In genomic region chr1:9881838-9882249, GRCh38 we compare ENCODE assay signal across 11 cellular contexts. TPM values are rescaled to one million over a fixed set of nuclear protein-coding genes. Genes with fewer than 3 reads are reported as not detected.
DNase-seq lines count a peak whose midpoint lies in the region; ATAC-seq and TF ChIP-seq lines count a peak whose summit lies in the region.
"Had no signal": no experiment of that assay in that cellular context is flagged by ENCODE, and none has a peak within 500 bp of the region (broad histone marks: within the 10 kb centered on the region; RNA-seq: fewer than 3 reads in every experiment).

No MANE protein-coding gene starts in this region.

- TF ChIP-seq CTCF in RWPE2 (IDR thresholded peaks at IDR 0.05; ENCODE audit: poor library complexity, severe bottlenecking) (no peak), endothelial cell (IDR thresholded peaks at IDR 0.05; ENCODE audit: unreplicated experiment) (no peak), lower lobe of right lung (IDR thresholded peaks at IDR 0.05) (no peak)

- peaks cover 12% of the 10 kb centered on the region for H3K4me1 Mint-ChIP-seq in T-helper 2 cell treated with Interferon-gamma antibody and Interleukin-4, amounts not matched to agents 5 μg/mL and 100 μg/mL, for 36 hours (ENCODE audit: low read depth)
- peaks cover 30% of the 10 kb centered on the region for H3K4me1 Mint-ChIP-seq in endothelial cell (ENCODE audit: unreplicated experiment)

- H3K4me2 ChIP-seq in skeletal muscle satellite cell (ENCODE audit: low read length) = peak overlapping the region; percentile 21
- H3K4me2 ChIP-seq: A549 had no signal

- H3K4me3 ChIP-seq in RWPE2 (ENCODE audit: severe bottlenecking) = no peak overlapping the region
- no peak overlapping the region for H3K4me3 ChIP-seq in skeletal muscle satellite cell (ENCODE audit: low read length)
- no peak overlapping the region for H3K4me3 ChIP-seq in lower lobe of right lung
- H3K4me3 ChIP-seq: A549 had no signal

- intact Hi-C loops in lower lobe of right lung (cut with DNase I) = no loop called here
- intact Hi-C loops in left ventricle myocardium superior (cut with micrococcal nuclease) = no loop called here

- H3K9me3 Mint-ChIP-seq in T-helper 2 cell treated with Interferon-gamma antibody and Interleukin-4, amounts not matched to agents 5 μg/mL and 100 μg/mL, for 36 hours = no peaks in the 10 kb centered on the region
- no peaks in the 10 kb centered on the region for H3K9me3 Mint-ChIP-seq in endothelial cell (ENCODE audit: unreplicated experiment)

- H3K27ac Mint-ChIP-seq in T-helper 2 cell treated with Interferon-gamma antibody and Interleukin-4, amounts not matched to agents 5 μg/mL and 100 μg/mL, for 36 hours = peak overlapping the region; percentile 69
- H3K27ac Mint-ChIP-seq in endothelial cell (ENCODE audit: unreplicated experiment) = no peak overlapping the region

- no peaks in the 10 kb centered on the region for H3K36me3 Mint-ChIP-seq in T-helper 2 cell treated with Interferon-gamma antibody and Interleukin-4, amounts not matched to agents 5 μg/mL and 100 μg/mL, for 36 hours (ENCODE audit: low read depth)
- H3K36me3 Mint-ChIP-seq in endothelial cell (ENCODE audit: low read depth, unreplicated experiment) = peaks cover 29% of the 10 kb centered on the region

- peak; percentile 48 for ATAC-seq in RWPE2 (ENCODE audit: low read depth)
- no peak for ATAC-seq in lower lobe of right lung
- no peak for ATAC-seq in left ventricle myocardium superior
- ATAC-seq: A549 had no signal

- peak overlapping the region; percentile 87 for H3K27ac ChIP-seq in RWPE2 (ENCODE audit: poor library complexity, severe bottlenecking)
- H3K27ac ChIP-seq in lower lobe of right lung = no peak overlapping the region
- H3K27ac ChIP-seq: A549 had no signal

- no peak overlapping the region for H3K4me3 Mint-ChIP-seq in T-helper 2 cell treated with Interferon-gamma antibody and Interleukin-4, amounts not matched to agents 5 μg/mL and 100 μg/mL, for 36 hours
- peak overlapping the region; percentile 10 for H3K4me3 Mint-ChIP-seq in endothelial cell (ENCODE audit: unreplicated experiment)

- H3K27me3 ChIP-seq in RWPE2 (ENCODE audit: insufficient read depth, poor library complexity, severe bottlenecking) (no peaks in the 10 kb centered on the region), skeletal muscle satellite cell (ENCODE audit: control insufficient read depth, insufficient read depth, low read length) (no peaks in the 10 kb centered on the region), lower lobe of right lung (ENCODE audit: low read depth) (no peaks in the 10 kb centered on the region)

- H3K9me3 ChIP-seq in RWPE2 (ENCODE audit: severe bottlenecking) = no peaks in the 10 kb centered on the region
- no peaks in the 10 kb centered on the region for H3K9me3 ChIP-seq in skeletal muscle satellite cell (replicated peaks; ENCODE audit: low read length)
- no peaks in the 10 kb centered on the region for H3K9me3 ChIP-seq in lower lobe of right lung
- H3K9me3 ChIP-seq: A549 had no signal

- no peak overlapping the region for H3K9ac ChIP-seq in skeletal muscle satellite cell (ENCODE audit: low read depth, low read length)

- H3K27me3 Mint-ChIP-seq in T-helper 2 cell treated with Interferon-gamma antibody and Interleukin-4, amounts not matched to agents 5 μg/mL and 100 μg/mL, for 36 hours (ENCODE audit: low read depth) = no peaks in the 10 kb centered on the region
- H3K27me3 Mint-ChIP-seq in endothelial cell (ENCODE audit: unreplicated experiment) = peaks cover 16% of the 10 kb centered on the region

- DNase-seq in T-helper 2 cell treated with Interferon-gamma antibody and Interleukin-4, amounts not matched to agents 5 μg/mL and 100 μg/mL, for 36 hours (ENCODE audit: low spot score) = no peak
- no peak for DNase-seq in T-helper 2 cell
- no peak for DNase-seq in RWPE2 (ENCODE audit: low spot score)
- no peak for DNase-seq in endothelial cell (ENCODE audit: low spot score)
- no peak for DNase-seq in mucosa of gallbladder (ENCODE audit: low spot score)
- DNase-seq in lower lobe of right lung = no peak
- no peak for DNase-seq in left ventricle myocardium superior
- DNase-seq: activated CD8-positive, alpha-beta memory T cell treated with anti-CD3 and anti-CD28 coated beads, Interleukin-2, amount 50 U/mL, for 4 hours; OCI-M1 had no signal

- H3K36me3 ChIP-seq in RWPE2 (ENCODE audit: low read depth) (peaks cover 15% of the 10 kb centered on the region), skeletal muscle satellite cell (ENCODE audit: insufficient read depth, low read length) (no peaks in the 10 kb centered on the region), lower lobe of right lung (peaks cover 5% of the 10 kb centered on the region)

- H3K4me1 ChIP-seq in RWPE2 (ENCODE audit: insufficient read depth, poor library complexity, severe bottlenecking) = peaks cover 40% of the 10 kb centered on the region
- H3K4me1 ChIP-seq in skeletal muscle satellite cell (ENCODE audit: control insufficient read depth, insufficient read depth, low read length) = peaks cover 15% of the 10 kb centered on the region
- H3K4me1 ChIP-seq in lower lobe of right lung = no peaks in the 10 kb centered on the region
- H3K4me1 ChIP-seq: A549 had no signal

RNA-seq across cellular contexts. Expression of gene CTNNBIP1, which starts 28.2 kb away (rescaled TPM):
- total RNA-seq in endothelial cell (ENCODE audit: unreplicated experiment) (106 TPM), mucosa of gallbladder (29.7 TPM), lower lobe of right lung (35.0 TPM), left ventricle myocardium superior (45.9 TPM)
- 10.0 and 11.7 TPM in 2 replicates for total RNA-seq in skeletal muscle satellite cell (2012; rRNA removed)

RNA-seq across cellular contexts. Expression of gene CLSTN1, which starts 58.1 kb away (rescaled TPM):
- 84.8 TPM for total RNA-seq in endothelial cell (ENCODE audit: unreplicated experiment)
- total RNA-seq in skeletal muscle satellite cell (2012; rRNA removed) = 52.2 and 57.3 TPM in 2 replicates
- 287 TPM for total RNA-seq in mucosa of gallbladder
- total RNA-seq in lower lobe of right lung = 72.3 TPM
- total RNA-seq in left ventricle myocardium superior = 54.9 TPM
